ENCODE assay signal across 11 cellular contexts in the genomic region with DNA sequence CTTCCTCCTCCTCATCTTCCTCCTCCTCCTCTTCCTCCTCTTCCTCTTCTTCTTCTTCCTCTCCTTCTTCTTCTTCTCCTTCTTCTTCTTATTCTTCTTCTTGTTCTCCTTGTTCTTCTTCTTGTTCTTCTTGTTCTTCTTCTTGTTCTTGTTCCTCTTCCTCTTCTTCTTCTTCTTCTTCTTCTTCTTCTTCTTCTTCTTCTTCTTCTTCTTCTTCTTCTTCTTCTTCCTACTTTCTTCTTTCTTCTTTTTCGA. TPM values are rescaled to one million over a fixed set of nuclear protein-coding genes. Genes with fewer than 3 reads are reported as not detected.
"Had no signal": no experiment of that assay in that cellular context is flagged by ENCODE, and none has a peak within 500 bp of the region (broad histone marks: within the 10 kb centered on the region; RNA-seq: fewer than 3 reads in every experiment).

No MANE protein-coding gene starts in this region.

RNA-seq across cellular contexts. Expression of gene MYL7, which starts 33.5 kb away (rescaled TPM):
- total RNA-seq: stomach, subcutaneous adipose tissue, suprapubic skin, thoracic aorta, thyroid gland, tibial nerve, transverse colon, upper lobe of left lung, ureter, uterus, vagina had no signal
